10 cellular contexts compared by ENCODE assay signal in genomic region chr2:37829202-37829601, GRCh38.
DNase-seq lines count a peak whose midpoint lies in the region; ATAC-seq and TF ChIP-seq lines count a peak whose summit lies in the region.
"Had no signal": no experiment of that assay in that cellular context is flagged by ENCODE, and none has a peak within 500 bp of the region (broad histone marks: within the 10 kb centered on the region; RNA-seq: fewer than 3 reads in every experiment).

No MANE protein-coding gene starts in this region.

- peak; percentile 99 for DNase-seq in HCEC 1CT
- peak; percentile 93 for DNase-seq in SKM-1 (lab: John Stamatoyannopoulos, UW; ENCODE audit: unreplicated experiment)
- DNase-seq in fibroblast of villous mesenchyme (ENCODE audit: low read depth): peak; percentile 92
- DNase-seq in retinal pigment epithelial cell (ENCODE audit: low read depth): peak; percentile 86
- DNase-seq in 8988T: no peak
- no peak for DNase-seq in activated T-cell treated with anti-CD3 and anti-CD28 coated beads, Interleukin-2, amount 50 U/mL, for 1 hour
- DNase-seq: NCI-H526 had no signal

- ATAC-seq in GM18868 (IDR thresholded peaks at IDR 0.05; ENCODE audit: unreplicated experiment) (no peak), HG02981 (IDR thresholded peaks at IDR 0.05; ENCODE audit: unreplicated experiment) (no peak)

- no peak overlapping the region for H3K4me3 ChIP-seq in fibroblast of villous mesenchyme (ENCODE audit: low read depth, low read length)
- H3K4me3 ChIP-seq in retinal pigment epithelial cell (ENCODE audit: low read length): no peak overlapping the region
- H3K4me3 ChIP-seq: suprapubic skin had no signal

- no peak for TF ChIP-seq CTCF in fibroblast of villous mesenchyme (IDR thresholded peaks at IDR 0.05; ENCODE audit: insufficient read depth, low read depth, low read length)
- no peak for TF ChIP-seq CTCF in retinal pigment epithelial cell (conservative IDR thresholded peaks at IDR 0.05; ENCODE audit: low read depth, low read length)

Comparison
In these comparisons a context has a peak if more than half of its experiments do, and no peak if none do; other contexts are left out.
1. DNase-seq: peak in HCEC 1CT (single experiment), SKM-1 (single experiment), fibroblast of villous mesenchyme (single experiment) and retinal pigment epithelial cell (single experiment); none in 8988T (single experiment) and activated T-cell treated with anti-CD3 and anti-CD28 coated beads, Interleukin-2, amount 50 U/mL, for 1 hour (single experiment).